In the genomic region with DNA sequence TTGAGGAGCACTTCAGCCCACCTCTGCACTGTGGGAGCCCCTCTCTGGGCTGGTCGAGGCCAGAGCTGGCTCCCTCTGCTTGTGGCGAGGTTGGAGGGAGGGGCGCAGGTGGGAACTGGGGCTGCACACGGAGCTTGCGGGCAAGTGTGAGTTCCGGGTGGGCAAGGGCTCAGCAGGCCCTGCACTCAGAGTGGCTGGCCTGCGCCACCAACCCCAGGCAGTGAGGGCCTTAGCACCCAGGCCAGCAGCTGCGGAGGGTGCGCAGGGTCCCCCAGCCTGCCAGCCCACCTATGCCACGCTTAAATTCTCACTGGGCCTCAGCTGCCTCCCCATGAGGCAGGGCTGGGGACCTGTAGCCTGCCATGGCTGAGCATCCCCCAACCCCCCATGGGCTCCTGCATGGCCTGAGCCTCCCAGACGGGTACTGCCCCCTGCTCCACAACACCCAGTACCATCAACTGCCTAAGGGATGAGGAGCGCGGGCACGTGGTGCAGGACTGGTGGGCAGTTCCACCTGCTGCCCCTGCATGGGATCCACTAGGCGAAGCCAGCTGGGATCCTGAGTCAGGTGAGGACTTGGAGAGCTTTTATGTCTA, we compare ENCODE assay signal across 26 cellular contexts.
"Had no signal": no experiment of that assay in that cellular context is flagged by ENCODE, and none has a peak within 500 bp of the region (broad histone marks: within the 10 kb centered on the region; RNA-seq: fewer than 3 reads in every experiment).

No MANE protein-coding gene starts in this region.

- H3K4me3 ChIP-seq: heart left ventricle, left lung, lung, neural progenitor cell, ovary, right atrium auricular region, right lobe of liver, skin epidermis, tibial nerve had no signal

- ATAC-seq: left colon; left lung; stimulated activated naive B cell treated with anti-CD40 and anti-IgM and Interleukin-4, amounts not matched to agents 10 μg/mL and 1 μg/mL and 100 μg/mL, for 72 hours had no signal

- H3K4me2 ChIP-seq: neural progenitor cell had no signal

- H3K9me3 Mint-ChIP-seq: mesothelial cell of epicardium; natural killer cell; stimulated activated naive CD8-positive, alpha-beta T cell treated with anti-CD3 and anti-CD28 coated beads, Interleukin-15, Interleukin-2, amounts not matched to agents 100 ng/mL and 50 ng/mL, for 24 hours; type B pancreatic cell had no signal

- H3K36me3 ChIP-seq: heart left ventricle, left lung, neural progenitor cell, ovary, right atrium auricular region, right lobe of liver, tibial nerve had no signal

- H3K27me3 Mint-ChIP-seq: naive B cell; progenitor cell of endocrine pancreas; stimulated activated naive B cell treated with anti-CD40 and anti-IgM and Interleukin-4, amounts not matched to agents 10 μg/mL and 1 μg/mL and 100 μg/mL, for 72 hours; stimulated activated naive CD8-positive, alpha-beta T cell treated with anti-CD3 and anti-CD28 coated beads, Interleukin-15, Interleukin-2, amounts not matched to agents 100 ng/mL and 50 ng/mL, for 24 hours; type B pancreatic cell had no signal

- H3K27ac ChIP-seq: heart left ventricle, left lung, neural progenitor cell, ovary, right atrium auricular region, right lobe of liver, skin epidermis, tibial nerve had no signal

- H3K9me3 ChIP-seq: ovary, right atrium auricular region, right lobe of liver had no signal

- DNase-seq: heart left ventricle; hypothalamus; immature natural killer cell; kidney; left colon; mesendoderm; naive B cell; natural killer cell; nephron progenitor cell; ovary; right lobe of liver; stimulated activated CD4-positive, alpha-beta T cell treated with anti-CD3 and anti-CD28 coated beads, Interleukin-4, amount 100 ng/mL, for 24 hours; stimulated activated naive B cell treated with anti-CD40 and anti-IgM and Interleukin-4, amounts not matched to agents 10 μg/mL and 1 μg/mL and 100 μg/mL, for 72 hours; substantia nigra had no signal

- H3K4me1 ChIP-seq: heart left ventricle, left lung, neural progenitor cell, right atrium auricular region, right lobe of liver, tibial nerve had no signal

- H3K9ac ChIP-seq: neural progenitor cell had no signal

- H3K36me3 Mint-ChIP-seq: immature natural killer cell, mesothelial cell of epicardium, naive B cell, natural killer cell, neural progenitor cell, type B pancreatic cell had no signal

- H3K4me1 Mint-ChIP-seq: immature natural killer cell; mesothelial cell of epicardium; naive B cell; natural killer cell; nephron progenitor cell; stimulated activated naive B cell treated with anti-CD40 and anti-IgM and Interleukin-4, amounts not matched to agents 10 μg/mL and 1 μg/mL and 100 μg/mL, for 72 hours had no signal

- H3K27ac Mint-ChIP-seq: immature natural killer cell; mesothelial cell of epicardium; naive B cell; natural killer cell; nephron progenitor cell; neural progenitor cell; progenitor cell of endocrine pancreas; stimulated activated naive B cell treated with anti-CD40 and anti-IgM and Interleukin-4, amounts not matched to agents 10 μg/mL and 1 μg/mL and 100 μg/mL, for 72 hours; stimulated activated naive CD8-positive, alpha-beta T cell treated with anti-CD3 and anti-CD28 coated beads, Interleukin-15, Interleukin-2, amounts not matched to agents 100 ng/mL and 50 ng/mL, for 24 hours; type B pancreatic cell had no signal

- H3K4me3 Mint-ChIP-seq: immature natural killer cell; mesothelial cell of epicardium; naive B cell; natural killer cell; nephron progenitor cell; neural progenitor cell; stimulated activated naive B cell treated with anti-CD40 and anti-IgM and Interleukin-4, amounts not matched to agents 10 μg/mL and 1 μg/mL and 100 μg/mL, for 72 hours; stimulated activated naive CD8-positive, alpha-beta T cell treated with anti-CD3 and anti-CD28 coated beads, Interleukin-15, Interleukin-2, amounts not matched to agents 100 ng/mL and 50 ng/mL, for 24 hours; type B pancreatic cell had no signal

- FAIRE-seq: islet of Langerhans, kidney, urothelium cell line had no signal

- H2AFZ ChIP-seq: neural progenitor cell had no signal

- H3K27me3 ChIP-seq: heart left ventricle, left lung, neural progenitor cell, ovary, right atrium auricular region, right lobe of liver, tibial nerve had no signal
